Comparison of ENCODE assay signal across 14 cellular contexts in genomic region chr6:71982385-71982784, GRCh38.
DNase-seq lines count a peak whose midpoint lies in the region; ATAC-seq and TF ChIP-seq lines count a peak whose summit lies in the region.
"Had no signal": no experiment of that assay in that cellular context is flagged by ENCODE, and none has a peak within 500 bp of the region (broad histone marks: within the 10 kb centered on the region; RNA-seq: fewer than 3 reads in every experiment).

No MANE protein-coding gene starts in this region.

- H3K9me3 ChIP-seq in sigmoid colon (no peaks in the 10 kb centered on the region), osteoblast (ENCODE audit: low read depth, low read length) (no peaks in the 10 kb centered on the region)
- H3K9me3 ChIP-seq: upper lobe of left lung had no signal

- ATAC-seq in GM18907 (IDR thresholded peaks at IDR 0.05; ENCODE audit: unreplicated experiment), result peak; percentile 92
- ATAC-seq in HG03378 (IDR thresholded peaks at IDR 0.05; ENCODE audit: unreplicated experiment), result peak; percentile 87

- no peaks in the 10 kb centered on the region for H3K4me1 ChIP-seq in sigmoid colon
- no peaks in the 10 kb centered on the region for H3K4me1 ChIP-seq in osteoblast (ENCODE audit: insufficient read depth, low read length)
- H3K4me1 ChIP-seq: upper lobe of left lung had no signal

- H3K27ac ChIP-seq in sigmoid colon (no peak overlapping the region), osteoblast (ENCODE audit: low read depth, low read length) (no peak overlapping the region)
- H3K27ac ChIP-seq: upper lobe of left lung had no signal

- H3K36me3 ChIP-seq in sigmoid colon (no peaks in the 10 kb centered on the region), osteoblast (ENCODE audit: insufficient read depth, low read length) (no peaks in the 10 kb centered on the region)
- H3K36me3 ChIP-seq: upper lobe of left lung had no signal

- 57 to 68% methylated on average over 1 of the region's 1 CpG for WGBS in sigmoid colon, 2 donors

- intact Hi-C loops in sigmoid colon (cut with DNase I), result no loop called here

- H3K4me3 ChIP-seq in sigmoid colon (no peak overlapping the region), osteoblast (ENCODE audit: insufficient read depth, low read length) (no peak overlapping the region)
- H3K4me3 ChIP-seq: upper lobe of left lung had no signal

- H4K20me1 ChIP-seq in osteoblast (ENCODE audit: insufficient read depth, low read length), result no peaks in the 10 kb centered on the region

- no peak overlapping the region for H2AFZ ChIP-seq in osteoblast (ENCODE audit: low read length)

- no peak for TF ChIP-seq POLR2A in sigmoid colon (IDR thresholded peaks at IDR 0.05)

- H3K4me3 Mint-ChIP-seq in HFFc6, result no peak overlapping the region

- H3K27ac Mint-ChIP-seq in HFFc6, result no peak overlapping the region

- no peak for TF ChIP-seq CTCF in HFFc6 (IDR thresholded peaks at IDR 0.05)
- TF ChIP-seq CTCF in sigmoid colon (IDR thresholded peaks at IDR 0.05), result no peak
- TF ChIP-seq CTCF in osteoblast (IDR thresholded peaks at IDR 0.05; ENCODE audit: extremely low read depth, low read depth, low read length), result no peak

- H3K4me1 Mint-ChIP-seq in HFFc6 (ENCODE audit: low read depth), result peaks cover 28% of the 10 kb centered on the region

- TF ChIP-seq EP300 in sigmoid colon (IDR thresholded peaks at IDR 0.05), result no peak

- H3K79me2 ChIP-seq in osteoblast (ENCODE audit: insufficient read depth, low read length), result no peaks in the 10 kb centered on the region

- peak; percentile 3 for DNase-seq in A172 (ENCODE audit: low spot score)
- peak; percentile 9 for DNase-seq in HFFc6
- no peak for DNase-seq in sigmoid colon
- no peak for DNase-seq in NCI-H2107 treated with DMSO at 0.1 percent for 48 hours (lab: John Stamatoyannopoulos, UW; ENCODE audit: unreplicated experiment)
- no peak for DNase-seq in activated gamma-delta T cell treated with Interleukin-2 at 50 U/mL for 16 hours
- DNase-seq in osteoblast (ENCODE audit: insufficient read length, low spot score, missing footprints), result no peak
- DNase-seq: activated CD4-positive, alpha-beta T cell treated with anti-CD3 and anti-CD28 coated beads, Interleukin-2, amount 50 U/mL, for 1 hour; amniotic stem cell; GF-D8; occipital lobe; SIG-M5; upper lobe of left lung had no signal

- no peaks in the 10 kb centered on the region for H3K36me3 Mint-ChIP-seq in HFFc6 (ENCODE audit: low read depth)

- H3K27me3 Mint-ChIP-seq in HFFc6 (ENCODE audit: insufficient read depth), result peaks cover 6% of the 10 kb centered on the region

- H3K27me3 ChIP-seq in sigmoid colon (no peaks in the 10 kb centered on the region), osteoblast (ENCODE audit: insufficient read depth, low read length) (no peaks in the 10 kb centered on the region)
- H3K27me3 ChIP-seq: upper lobe of left lung had no signal

- H3K9me3 Mint-ChIP-seq in HFFc6, result no peaks in the 10 kb centered on the region

- H3K4me2 ChIP-seq in osteoblast (ENCODE audit: insufficient read depth, low read length), result no peak overlapping the region

Comparison
In these comparisons a context has a peak if more than half of its experiments do, and no peak if none do; other contexts are left out.
1. DNase-seq: peak in A172 (single experiment) and HFFc6 (single experiment); none in sigmoid colon (single experiment), NCI-H2107 treated with DMSO at 0.1 percent for 48 hours (single experiment), activated gamma-delta T cell treated with Interleukin-2 at 50 U/mL for 16 hours (single experiment) and osteoblast (single experiment).